Comparison of ENCODE assay signal across 23 cellular contexts in the genomic region with DNA sequence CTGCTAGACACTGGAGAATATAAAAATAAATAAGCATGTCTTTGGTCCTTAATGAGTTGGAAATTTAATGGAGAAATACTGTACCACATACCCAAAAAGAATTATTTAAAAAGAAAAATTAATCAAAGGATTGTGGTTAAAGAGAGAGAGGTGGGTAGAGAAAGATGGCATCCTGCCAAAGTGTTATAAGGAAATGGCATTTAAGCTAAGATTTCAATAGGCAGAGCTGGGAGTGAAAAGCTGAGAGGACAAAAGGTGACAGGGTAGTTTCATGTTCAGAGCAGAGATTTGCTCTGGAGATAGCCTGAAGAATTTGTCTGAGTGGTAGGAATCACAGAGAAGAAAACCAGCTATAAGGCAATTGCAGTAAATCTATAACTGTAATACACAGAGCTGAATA.
DNase-seq lines count a peak whose midpoint lies in the region; ATAC-seq and TF ChIP-seq lines count a peak whose summit lies in the region.
"Had no signal": no experiment of that assay in that cellular context is flagged by ENCODE, and none has a peak within 500 bp of the region (broad histone marks: within the 10 kb centered on the region; RNA-seq: fewer than 3 reads in every experiment).

No MANE protein-coding gene starts in this region.

- no peak overlapping the region for H3K4me3 Mint-ChIP-seq in mesothelial cell of epicardium
- H3K4me3 Mint-ChIP-seq: neural crest cell had no signal

- H3K4me3 ChIP-seq in DND-41 (ENCODE audit: low read depth in 1 of 2, low read length in 2 of 2), result no peak overlapping the region
- H3K4me3 ChIP-seq: adrenal gland, gastroesophageal sphincter, GM23248, Peyer's patch, prostate gland had no signal

- no peaks in the 10 kb centered on the region; the same call in 1 of the 2 replicates for H3K4me1 ChIP-seq in DND-41 (ENCODE audit: insufficient read depth, low read length)
- H3K4me1 ChIP-seq: adrenal gland, BE2C, gastroesophageal sphincter, Peyer's patch, prostate gland had no signal

- peaks cover 2% of the 10 kb centered on the region for H3K27me3 Mint-ChIP-seq in mesothelial cell of epicardium (ENCODE audit: low read depth)

- H3K9ac ChIP-seq in DND-41 (ENCODE audit: low read depth, low read length), result no peak overlapping the region
- H3K9ac ChIP-seq: GM23248 had no signal

- peak; percentile 13 for DNase-seq in DND-41
- peak; percentile 11 for DNase-seq in LoVo (ENCODE audit: low spot score)
- peak; percentile 78 for DNase-seq in NCI-H2171 treated with DMSO at 0.1 percent for 48 hours (lab: John Stamatoyannopoulos, UW)
- DNase-seq in mesothelial cell of epicardium (ENCODE audit: low spot score in 2 of 2, unreplicated experiment in 2 of 2), result no peak
- DNase-seq in activated T-cell treated with anti-CD3 and anti-CD28 coated beads, Interleukin-2, amount 50 U/mL, for 1 hour, result no peak
- no peak for DNase-seq in EL
- no peak for DNase-seq in A172 (ENCODE audit: low spot score)
- DNase-seq: activated CD4-positive, alpha-beta T cell treated with anti-CD3 and anti-CD28 coated beads for 4 hours; activated effector memory CD4-positive, alpha-beta T cell treated with anti-CD3 and anti-CD28 coated beads, Interleukin-2, amount 50 U/mL, for 16 hours; adrenal gland; BE2C; central memory CD4-positive, alpha-beta T cell; GM23248; midbrain; MV-4-11; NCI-H526 treated with DMSO at 0.1 percent for 48 hours; Peyer's patch; SW 1271 had no signal

- H3K4me2 ChIP-seq in DND-41 (ENCODE audit: insufficient read depth, low read length), result no peak overlapping the region

- no peaks in the 10 kb centered on the region for H3K79me2 ChIP-seq in DND-41 (ENCODE audit: insufficient read depth, low read length)

- no peak overlapping the region for H2AFZ ChIP-seq in DND-41 (ENCODE audit: low read depth, low read length)
- H2AFZ ChIP-seq: GM23248 had no signal

- H3K4me1 Mint-ChIP-seq in mesothelial cell of epicardium, result peaks cover 30% of the 10 kb centered on the region
- H3K4me1 Mint-ChIP-seq: neural crest cell had no signal

- TF ChIP-seq CTCF in DND-41 (IDR thresholded peaks at IDR 0.05; ENCODE audit: borderline replicate concordance, extremely low read depth, low read length, poor library complexity, severe bottlenecking) (no peak), mesothelial cell of epicardium (IDR thresholded peaks at IDR 0.05; ENCODE audit: unreplicated experiment) (no peak)

- no peaks in the 10 kb centered on the region for H3K9me3 Mint-ChIP-seq in mesothelial cell of epicardium

- H3K36me3 ChIP-seq in DND-41 (ENCODE audit: insufficient read depth, low read length), result no peaks in the 10 kb centered on the region
- H3K36me3 ChIP-seq: adrenal gland, BE2C, gastroesophageal sphincter, Peyer's patch, prostate gland had no signal

- peak overlapping the region; percentile 55 for H3K27ac Mint-ChIP-seq in mesothelial cell of epicardium

- no peaks in the 10 kb centered on the region for H3K9me3 ChIP-seq in DND-41 (ENCODE audit: insufficient read depth, low read length, severe bottlenecking)
- H3K9me3 ChIP-seq: adrenal gland, BE2C, gastroesophageal sphincter, Peyer's patch, prostate gland had no signal

- no peaks in the 10 kb centered on the region for H3K27me3 ChIP-seq in DND-41 (ENCODE audit: insufficient read depth, low read length, poor library complexity)
- H3K27me3 ChIP-seq: adrenal gland, BE2C, gastroesophageal sphincter, Peyer's patch had no signal

- ATAC-seq in DND-41 (ENCODE audit: insufficient read depth, low read depth), result peak; percentile 86
- ATAC-seq: esophagus mucosa, gastroesophageal sphincter, left lobe of liver had no signal

- no peaks in the 10 kb centered on the region for H3K36me3 Mint-ChIP-seq in mesothelial cell of epicardium

- no peaks in the 10 kb centered on the region for H4K20me1 ChIP-seq in DND-41 (ENCODE audit: insufficient read depth, low read length)

- no peak overlapping the region for H3K27ac ChIP-seq in DND-41 (ENCODE audit: low read length)
- H3K27ac ChIP-seq: adrenal gland, gastroesophageal sphincter, GM23248, Peyer's patch, prostate gland had no signal

Comparison
In these comparisons a context has a peak if more than half of its experiments do, and no peak if none do; other contexts are left out.
1. DNase-seq: peak in DND-41 (single experiment), LoVo (single experiment) and NCI-H2171 treated with DMSO at 0.1 percent for 48 hours (single experiment); none in mesothelial cell of epicardium (0 of 2), activated T-cell treated with anti-CD3 and anti-CD28 coated beads, Interleukin-2, amount 50 U/mL, for 1 hour (single experiment), EL (single experiment) and A172 (single experiment).